Comparison of ENCODE assay signal across 16 cellular contexts in genomic region chr1:157357111-157357510, GRCh38.
"Had no signal": no experiment of that assay in that cellular context is flagged by ENCODE, and none has a peak within 500 bp of the region (broad histone marks: within the 10 kb centered on the region; RNA-seq: fewer than 3 reads in every experiment).

No MANE protein-coding gene starts in this region.

- H3K4me3 ChIP-seq: thyroid gland had no signal

- H3K4me3 Mint-ChIP-seq: activated B cell treated with CpG ODN at 0.5 μM for 24 hours; activated CD4-positive, alpha-beta memory T cell treated with anti-CD3 and anti-CD28 coated beads, Interleukin-2, amount 10 ng/mL, durations not matched to agents 7 days and 5 days; activated CD8-positive, alpha-beta memory T cell treated with anti-CD3 and anti-CD28 coated beads, Interleukin-2, amount 10 ng/mL, durations not matched to agents 7 days and 5 days; activated naive CD8-positive, alpha-beta T cell; effector memory CD8-positive, alpha-beta T cell had no signal

- H3K36me3 ChIP-seq: thyroid gland had no signal

- H3K9me3 ChIP-seq: thyroid gland had no signal

- H3K27ac Mint-ChIP-seq: activated B cell treated with CpG ODN at 0.5 μM for 24 hours; activated CD4-positive, alpha-beta memory T cell treated with anti-CD3 and anti-CD28 coated beads, Interleukin-2, amount 10 ng/mL, durations not matched to agents 7 days and 5 days; activated CD8-positive, alpha-beta memory T cell treated with anti-CD3 and anti-CD28 coated beads, Interleukin-2, amount 10 ng/mL, durations not matched to agents 7 days and 5 days; activated naive CD8-positive, alpha-beta T cell; effector memory CD8-positive, alpha-beta T cell had no signal

- H3K4me1 ChIP-seq: thyroid gland had no signal

- DNase-seq: activated B cell treated with CpG ODN at 0.5 μM for 24 hours; activated CD4-positive, alpha-beta memory T cell treated with anti-CD3 and anti-CD28 coated beads, Interleukin-2, amount 10 ng/mL, durations not matched to agents 7 days and 5 days; activated CD4-positive, alpha-beta T cell treated with anti-CD3 and anti-CD28 coated beads for 4 hours; activated CD8-positive, alpha-beta memory T cell treated with anti-CD3 and anti-CD28 coated beads, Interleukin-2, amount 10 ng/mL, durations not matched to agents 7 days and 5 days; amniotic stem cell; dermis blood vessel endothelial cell; effector memory CD8-positive, alpha-beta T cell; hypothalamus; mammary epithelial cell; occipital lobe; posterior cingulate gyrus; stimulated activated CD4-positive, alpha-beta T cell treated with anti-CD3 and anti-CD28 coated beads, Interleukin-2, amount 100 ng/mL, for 24 hours; stimulated activated naive CD4-positive, alpha-beta T cell treated with Interleukin-2 at 50 U/mL for 16 hours; thyroid gland had no signal

- H3K27me3 ChIP-seq: thyroid gland had no signal

- H3K9me3 Mint-ChIP-seq: activated B cell treated with CpG ODN at 0.5 μM for 24 hours; activated CD4-positive, alpha-beta memory T cell treated with anti-CD3 and anti-CD28 coated beads, Interleukin-2, amount 10 ng/mL, durations not matched to agents 7 days and 5 days; effector memory CD8-positive, alpha-beta T cell had no signal

- H3K36me3 Mint-ChIP-seq: activated CD8-positive, alpha-beta memory T cell treated with anti-CD3 and anti-CD28 coated beads, Interleukin-2, amount 10 ng/mL, durations not matched to agents 7 days and 5 days; activated naive CD8-positive, alpha-beta T cell had no signal

- H3K27ac ChIP-seq: thyroid gland had no signal

- H3K4me1 Mint-ChIP-seq: activated B cell treated with CpG ODN at 0.5 μM for 24 hours; activated CD4-positive, alpha-beta memory T cell treated with anti-CD3 and anti-CD28 coated beads, Interleukin-2, amount 10 ng/mL, durations not matched to agents 7 days and 5 days; activated CD8-positive, alpha-beta memory T cell treated with anti-CD3 and anti-CD28 coated beads, Interleukin-2, amount 10 ng/mL, durations not matched to agents 7 days and 5 days had no signal

- ATAC-seq: activated CD8-positive, alpha-beta memory T cell treated with anti-CD3 and anti-CD28 coated beads, Interleukin-2, amount 10 ng/mL, durations not matched to agents 7 days and 5 days; effector memory CD8-positive, alpha-beta T cell; left lobe of liver had no signal

- H3K27me3 Mint-ChIP-seq: activated naive CD8-positive, alpha-beta T cell had no signal
